ENCODE assay signal across 37 cellular contexts in the genomic region with DNA sequence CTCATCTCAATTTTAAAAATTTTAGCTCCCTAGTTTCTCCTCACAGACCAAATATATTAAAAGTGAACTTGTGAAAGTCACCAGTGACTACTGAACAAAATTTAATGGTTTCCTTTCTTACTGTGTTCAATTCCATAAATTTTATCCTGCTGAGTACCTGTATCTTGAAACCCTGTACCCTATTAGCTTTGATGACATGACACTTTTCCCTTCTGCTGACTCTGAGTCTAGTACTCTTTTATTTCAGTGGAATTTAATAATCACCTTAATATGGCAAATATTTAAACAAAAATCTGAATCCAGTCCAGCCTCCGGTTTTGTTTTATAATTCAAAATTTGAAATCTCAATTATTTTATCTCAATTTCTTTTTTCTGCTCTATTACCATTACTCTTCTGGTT.
"Had no signal": no experiment of that assay in that cellular context is flagged by ENCODE, and none has a peak within 500 bp of the region (broad histone marks: within the 10 kb centered on the region; RNA-seq: fewer than 3 reads in every experiment).

No MANE protein-coding gene starts in this region.

- H3K36me3 ChIP-seq: adrenal gland, brain microvascular endothelial cell, breast epithelium, colonic mucosa, WERI-Rb-1 had no signal

- H3K9me3 Mint-ChIP-seq: activated CD4-positive, alpha-beta memory T cell treated with anti-CD3 and anti-CD28 coated beads, Interleukin-2, amount 10 ng/mL, durations not matched to agents 7 days and 5 days; activated CD4-positive, alpha-beta T cell treated with anti-CD3 and anti-CD28 coated beads, Interleukin-2, amount 10 ng/mL, durations not matched to agents 7 days and 5 days; activated naive CD4-positive, alpha-beta T cell treated with anti-CD3 and anti-CD28 coated beads for 36 hours; activated naive CD4-positive, alpha-beta T cell treated with anti-CD3 and anti-CD28 coated beads, Interleukin-2, amount 50 U/mL, for 72 hours; activated naive CD8-positive, alpha-beta T cell treated with anti-CD3 and anti-CD28 coated beads for 36 hours; activated T-cell treated with anti-CD3 and anti-CD28 coated beads, Interleukin-2, amount 50 U/mL, for 24 hours; activated T-helper 2 cell treated with anti-CD3 and anti-CD28 coated beads, Interferon-gamma antibody, Interleukin-2, Interleukin-4, amounts not matched to agents 10 μg/mL and 5 μg/mL and 100 μg/mL, durations not matched to agents 14 hours and 24 hours and 36 hours; T-helper 2 cell treated with Interferon-gamma antibody and Interleukin-4, amounts not matched to agents 5 μg/mL and 100 μg/mL, for 36 hours; WTC11 had no signal

- H3K27ac ChIP-seq: adrenal gland, body of pancreas, brain microvascular endothelial cell, breast epithelium, colonic mucosa, WERI-Rb-1 had no signal

- FAIRE-seq: astrocyte, TTC549 had no signal

- H3K4me1 ChIP-seq: adrenal gland, body of pancreas, breast epithelium, colonic mucosa had no signal

- DNase-seq: activated CD4-positive, alpha-beta memory T cell treated with anti-CD3 and anti-CD28 coated beads, Interleukin-2, amount 10 ng/mL, durations not matched to agents 7 days and 5 days; activated CD4-positive, alpha-beta T cell treated with anti-CD3 and anti-CD28 coated beads for 1 hour; activated CD4-positive, alpha-beta T cell treated with anti-CD3 and anti-CD28 coated beads for 36 hours; activated CD4-positive, alpha-beta T cell treated with anti-CD3 and anti-CD28 coated beads for 48 hours; activated CD4-positive, alpha-beta T cell treated with anti-CD3 and anti-CD28 coated beads, Interleukin-2, amount 10 ng/mL, durations not matched to agents 7 days and 5 days; activated CD4-positive, alpha-beta T cell treated with anti-CD3 and anti-CD28 coated beads, Interleukin-2, amount 50 U/mL, for 48 hours; activated CD4-positive, CD25-positive, alpha-beta regulatory T cell; activated CD8-positive, alpha-beta memory T cell treated with anti-CD3 and anti-CD28 coated beads for 24 hours; activated CD8-positive, alpha-beta memory T cell treated with anti-CD3 and anti-CD28 coated beads, Interleukin-2, amount 10 ng/mL, durations not matched to agents 7 days and 5 days; activated CD8-positive, alpha-beta memory T cell treated with anti-CD3 and anti-CD28 coated beads, Interleukin-2, amount 50 U/mL, for 48 hours; activated CD8-positive, alpha-beta T cell treated with anti-CD3 and anti-CD28 coated beads, Interleukin-2, amount 10 ng/mL, durations not matched to agents 7 days and 5 days; activated effector memory CD4-positive, alpha-beta T cell treated with Interleukin-2 at 50 U/mL for 16 hours; activated gamma-delta T cell; activated naive CD4-positive, alpha-beta T cell treated with anti-CD3 and anti-CD28 coated beads for 36 hours; activated naive CD4-positive, alpha-beta T cell treated with anti-CD3 and anti-CD28 coated beads, Interleukin-2, amount 50 U/mL, for 16 hours; activated naive CD8-positive, alpha-beta T cell treated with anti-CD3 and anti-CD28 coated beads for 36 hours; activated T-cell treated with anti-CD3 and anti-CD28 coated beads, Interleukin-2, amount 50 U/mL, for 24 hours; adrenal gland; amniotic stem cell; aorta; body of pancreas; brain microvascular endothelial cell; central memory CD4-positive, alpha-beta T cell; colonic mucosa; T-helper 1 cell; T-helper 2 cell; T-helper 9 cell; WERI-Rb-1 had no signal

- ATAC-seq: activated CD4-positive, alpha-beta T cell treated with anti-CD3 and anti-CD28 coated beads for 36 hours; activated CD4-positive, CD25-positive, alpha-beta regulatory T cell treated with anti-CD3 and anti-CD28 coated beads, Interleukin-2, amount 50 U/mL, for 24 hours; activated CD8-positive, alpha-beta memory T cell treated with anti-CD3 and anti-CD28 coated beads, Interleukin-2, amount 10 ng/mL, durations not matched to agents 7 days and 5 days; activated CD8-positive, alpha-beta T cell treated with anti-CD3 and anti-CD28 coated beads, Interleukin-2, amount 10 ng/mL, durations not matched to agents 7 days and 5 days; activated naive CD4-positive, alpha-beta T cell treated with anti-CD3 and anti-CD28 coated beads, Interleukin-2, amount 50 U/mL, for 72 hours; body of pancreas; WTC11 had no signal

- H3K4me1 Mint-ChIP-seq: activated CD4-positive, alpha-beta memory T cell treated with anti-CD3 and anti-CD28 coated beads, Interleukin-2, amount 10 ng/mL, durations not matched to agents 7 days and 5 days; activated CD4-positive, alpha-beta T cell treated with anti-CD3 and anti-CD28 coated beads for 36 hours; activated CD4-positive, alpha-beta T cell treated with anti-CD3 and anti-CD28 coated beads, Interleukin-2, amount 10 ng/mL, durations not matched to agents 7 days and 5 days; activated naive CD8-positive, alpha-beta T cell treated with anti-CD3 and anti-CD28 coated beads for 36 hours had no signal

- H3K9me3 ChIP-seq: adrenal gland, body of pancreas, breast epithelium, colonic mucosa had no signal

- H3K27ac Mint-ChIP-seq: activated CD4-positive, alpha-beta memory T cell treated with anti-CD3 and anti-CD28 coated beads, Interleukin-2, amount 10 ng/mL, durations not matched to agents 7 days and 5 days; activated CD4-positive, alpha-beta T cell treated with anti-CD3 and anti-CD28 coated beads for 36 hours; activated CD4-positive, alpha-beta T cell treated with anti-CD3 and anti-CD28 coated beads, Interleukin-2, amount 10 ng/mL, durations not matched to agents 7 days and 5 days; activated CD8-positive, alpha-beta memory T cell treated with anti-CD3 and anti-CD28 coated beads, Interleukin-2, amount 10 ng/mL, durations not matched to agents 7 days and 5 days; activated CD8-positive, alpha-beta T cell treated with anti-CD3 and anti-CD28 coated beads, Interleukin-2, amount 10 ng/mL, durations not matched to agents 7 days and 5 days; activated naive CD4-positive, alpha-beta T cell treated with anti-CD3 and anti-CD28 coated beads for 36 hours; activated naive CD4-positive, alpha-beta T cell treated with anti-CD3 and anti-CD28 coated beads, Interleukin-2, amount 50 U/mL, for 72 hours; activated naive CD8-positive, alpha-beta T cell treated with anti-CD3 and anti-CD28 coated beads for 36 hours; activated T-cell treated with anti-CD3 and anti-CD28 coated beads, Interleukin-2, amount 50 U/mL, for 24 hours; activated T-helper 2 cell treated with anti-CD3 and anti-CD28 coated beads, Interferon-gamma antibody, Interleukin-2, Interleukin-4, amounts not matched to agents 10 μg/mL and 5 μg/mL and 100 μg/mL, durations not matched to agents 14 hours and 24 hours and 36 hours; T-helper 1 cell treated with Interleukin-12 subunit alpha and Interleukin-12 subunit beta and Interleukin-4 antibody, amounts not matched to agents 30 μg/mL and 1 μg/mL, for 36 hours; T-helper 2 cell treated with Interferon-gamma antibody and Interleukin-4, amounts not matched to agents 5 μg/mL and 100 μg/mL, for 36 hours; WTC11 had no signal

- H3K27me3 ChIP-seq: adrenal gland, body of pancreas, brain microvascular endothelial cell, breast epithelium, colonic mucosa had no signal

- H3K4me3 ChIP-seq: adrenal gland, body of pancreas, breast epithelium, colonic mucosa had no signal

- H3K27me3 Mint-ChIP-seq: activated CD4-positive, alpha-beta memory T cell treated with anti-CD3 and anti-CD28 coated beads, Interleukin-2, amount 10 ng/mL, durations not matched to agents 7 days and 5 days; activated CD4-positive, alpha-beta T cell treated with anti-CD3 and anti-CD28 coated beads for 36 hours; activated CD4-positive, alpha-beta T cell treated with anti-CD3 and anti-CD28 coated beads, Interleukin-2, amount 10 ng/mL, durations not matched to agents 7 days and 5 days; activated CD8-positive, alpha-beta memory T cell treated with anti-CD3 and anti-CD28 coated beads, Interleukin-2, amount 10 ng/mL, durations not matched to agents 7 days and 5 days; activated naive CD8-positive, alpha-beta T cell treated with anti-CD3 and anti-CD28 coated beads for 36 hours; activated T-cell treated with anti-CD3 and anti-CD28 coated beads, Interleukin-2, amount 50 U/mL, for 24 hours had no signal

- H3K4me3 Mint-ChIP-seq: activated CD4-positive, alpha-beta memory T cell treated with anti-CD3 and anti-CD28 coated beads, Interleukin-2, amount 10 ng/mL, durations not matched to agents 7 days and 5 days; activated CD4-positive, alpha-beta T cell treated with anti-CD3 and anti-CD28 coated beads for 36 hours; activated CD4-positive, alpha-beta T cell treated with anti-CD3 and anti-CD28 coated beads, Interleukin-2, amount 10 ng/mL, durations not matched to agents 7 days and 5 days; activated CD8-positive, alpha-beta memory T cell treated with anti-CD3 and anti-CD28 coated beads, Interleukin-2, amount 10 ng/mL, durations not matched to agents 7 days and 5 days; activated CD8-positive, alpha-beta T cell treated with anti-CD3 and anti-CD28 coated beads, Interleukin-2, amount 10 ng/mL, durations not matched to agents 7 days and 5 days; activated naive CD4-positive, alpha-beta T cell treated with anti-CD3 and anti-CD28 coated beads for 36 hours; activated naive CD8-positive, alpha-beta T cell treated with anti-CD3 and anti-CD28 coated beads for 36 hours; activated T-cell treated with anti-CD3 and anti-CD28 coated beads, Interleukin-2, amount 50 U/mL, for 24 hours; T-helper 1 cell treated with Interleukin-12 subunit alpha and Interleukin-12 subunit beta and Interleukin-4 antibody, amounts not matched to agents 30 μg/mL and 1 μg/mL, for 36 hours; T-helper 2 cell treated with Interferon-gamma antibody and Interleukin-4, amounts not matched to agents 5 μg/mL and 100 μg/mL, for 36 hours; WTC11 had no signal
